In the genomic region with DNA sequence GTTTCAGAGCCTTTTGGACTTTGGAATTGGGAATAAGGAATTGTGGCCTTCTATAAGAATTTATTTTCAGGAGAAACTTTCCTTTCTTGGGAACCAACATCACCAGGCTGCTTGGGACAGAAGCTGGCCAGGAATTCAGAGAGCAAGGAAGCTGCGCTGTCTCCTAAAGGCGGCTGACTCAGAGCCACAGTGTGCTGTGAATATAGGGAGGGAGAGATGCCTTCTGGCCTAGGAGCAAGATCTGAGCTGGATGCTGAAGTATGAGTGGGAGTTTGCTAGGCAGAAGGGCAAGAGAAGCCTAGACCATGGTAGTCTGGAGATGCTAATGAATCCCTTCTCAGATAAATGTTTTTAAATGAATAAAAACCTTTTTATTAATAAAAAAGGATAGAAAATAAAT, we compare ENCODE assay signal across 18 cellular contexts.
DNase-seq lines count a peak whose midpoint lies in the region; TF ChIP-seq lines count a peak whose summit lies in the region.
"Had no signal": no experiment of that assay in that cellular context is flagged by ENCODE, and none has a peak within 500 bp of the region (broad histone marks: within the 10 kb centered on the region; RNA-seq: fewer than 3 reads in every experiment).

No MANE protein-coding gene starts in this region.

- no peaks in the 10 kb centered on the region for H3K27me3 ChIP-seq in uterus
- H3K27me3 ChIP-seq: SJSA1 had no signal

- H3K27ac ChIP-seq in uterus: no peak overlapping the region
- H3K27ac ChIP-seq: SJSA1 had no signal

- intact Hi-C loops in uterus (cut with DNase I; ENCODE audit: low total_unique reads): loop anchor here (10.0 kb wide), 1 partner anchor 295 kb away; the partner anchor contains the start of gene GRIK4

- no peak overlapping the region for H3K4me3 ChIP-seq in astrocyte of the spinal cord (ENCODE audit: low read depth, low read length)
- no peak overlapping the region for H3K4me3 ChIP-seq in uterus
- H3K4me3 ChIP-seq: GM23338, SJSA1 had no signal

- in situ Hi-C loops in ACHN (cut with HindIII; ENCODE audit: low pct_ligation_motif_present, low pct_unique_long_range_greater_than_20kb, low sequenced_read_pairs) (no loop called here), astrocyte of the spinal cord (cut with HindIII; ENCODE audit: low sequenced_read_pairs) (no loop called here)

- peak; percentile 19 for DNase-seq in ACHN
- peak; percentile 85 for DNase-seq in NCI-H226
- peak; percentile 15 for DNase-seq in astrocyte of the spinal cord (ENCODE audit: low read depth, low spot score)
- DNase-seq in hepatic stellate cell (ENCODE audit: low spot score): peak; percentile 24
- no peak for DNase-seq in globus pallidus (ENCODE audit: low spot score)
- DNase-seq in HT-29 (ENCODE audit: low spot score): no peak
- DNase-seq in NCI-H345 treated with DMSO at 0.1 percent for 48 hours (lab: John Stamatoyannopoulos, UW; ENCODE audit: unreplicated experiment): no peak
- DNase-seq in uterus: no peak
- DNase-seq: 8988T; CD8-positive, alpha-beta T cell; DMS79; Kasumi-1; NCI-H1417; NCI-H187 treated with DMSO at 0.1 percent for 48 hours; NCI-H446 treated with DMSO at 0.1 percent for 48 hours; NCI-H774 had no signal

- TF ChIP-seq POLR2A in uterus (IDR thresholded peaks at IDR 0.05): no peak

- TF ChIP-seq CTCF in astrocyte of the spinal cord (IDR thresholded peaks at IDR 0.05; ENCODE audit: low read depth, low read length) (no peak), uterus (IDR thresholded peaks at IDR 0.05) (no peak)

- H3K4me1 ChIP-seq in uterus: no peaks in the 10 kb centered on the region

- H3K36me3 ChIP-seq in uterus: no peaks in the 10 kb centered on the region
- H3K36me3 ChIP-seq: SJSA1 had no signal

- no peaks in the 10 kb centered on the region for H3K9me3 ChIP-seq in uterus
- H3K9me3 ChIP-seq: SJSA1 had no signal

Comparison
In these comparisons a context has a peak if more than half of its experiments do, and no peak if none do; other contexts are left out.
1. DNase-seq: peak in ACHN (single experiment), NCI-H226 (single experiment), astrocyte of the spinal cord (single experiment) and hepatic stellate cell (single experiment); none in globus pallidus (single experiment), HT-29 (single experiment), NCI-H345 treated with DMSO at 0.1 percent for 48 hours (single experiment) and uterus (0 of 2).